ENCODE assay signal across 8 cellular contexts in genomic region chr13:100675660-100676129, GRCh38. TPM values are rescaled to one million over a fixed set of nuclear protein-coding genes. Genes with fewer than 3 reads are reported as not detected.
DNase-seq lines count a peak whose midpoint lies in the region; ATAC-seq and TF ChIP-seq lines count a peak whose summit lies in the region.

No MANE protein-coding gene starts in this region.

- no peaks in the 10 kb centered on the region for H3K9me3 Mint-ChIP-seq in CD4-positive, alpha-beta T cell
- no peaks in the 10 kb centered on the region for H3K9me3 Mint-ChIP-seq in effector memory CD8-positive, alpha-beta T cell

- no peak for TF ChIP-seq EP300 in ovary (IDR thresholded peaks at IDR 0.05)

- ATAC-seq in CD4-positive, alpha-beta T cell (ENCODE audit: poor library complexity), result no peak
- no peak for ATAC-seq in effector memory CD8-positive, alpha-beta T cell (replicated peaks)
- ATAC-seq in HG03439 (IDR thresholded peaks at IDR 0.05; ENCODE audit: unreplicated experiment), result no peak

- TSS peak; percentile 71 for BruUV-seq in PC-9 (replicated peaks; lab: Mats Ljungman, UMichigan)

- H2AFZ ChIP-seq in PC-9, result peak overlapping the region; percentile 100

- POLR2A ChIA-PET in CD4-positive, alpha-beta T cell (lab: Charles Lee), result no interaction called here
- POLR2A ChIA-PET in PC-9 (lab: Charles Lee; ENCODE audit: unreplicated experiment), result no interaction called here

- peak overlapping the region; percentile 75 for H3K4me2 ChIP-seq in PC-9

- peaks cover 21% of the 10 kb centered on the region for H3K79me2 ChIP-seq in PC-9 (ENCODE audit: low read depth)

- peaks cover 9% of the 10 kb centered on the region; the same call in 1 of the 2 replicates for H4K20me1 ChIP-seq in PC-9 (ENCODE audit: insufficient read depth)

- intact Hi-C loops in CD4-positive, alpha-beta T cell (cut with DNase I, micrococcal nuclease), result loop anchor here (2.0 to 10.0 kb wide), 5 partner anchors 87 to 1917 kb away; partner anchors contain the start of genes GGACT (in 1 of the 2) and TM9SF2 (in 1 of the 2)
- intact Hi-C loops in PC-9 (cut with micrococcal nuclease; ENCODE audit: unreplicated experiment), result no loop called here
- intact Hi-C loops in ovary (cut with DNase I), result no loop called here

- H3K36me3 ChIP-seq in PC-9 (ENCODE audit: low read depth), result no peaks in the 10 kb centered on the region
- no peaks in the 10 kb centered on the region for H3K36me3 ChIP-seq in ovary

- H3K4me3 Mint-ChIP-seq in CD4-positive, alpha-beta T cell, result peak overlapping the region; percentile 96
- H3K4me3 Mint-ChIP-seq in effector memory CD8-positive, alpha-beta T cell, result peak overlapping the region; percentile 93 to 97

- H3K4me1 Mint-ChIP-seq in CD4-positive, alpha-beta T cell (ENCODE audit: low read depth), result peaks cover 36% of the 10 kb centered on the region
- peaks cover 23 to 26% of the 10 kb centered on the region in 2 donors for H3K4me1 Mint-ChIP-seq in effector memory CD8-positive, alpha-beta T cell (ENCODE audit: low read depth in 2 of 2)

- no peak for TF ChIP-seq CTCF in CD4-positive, alpha-beta T cell (IDR thresholded peaks at IDR 0.05)
- no peak for TF ChIP-seq CTCF in PC-9 (conservative IDR thresholded peaks at IDR 0.05)
- no peak for TF ChIP-seq CTCF in ovary (IDR thresholded peaks at IDR 0.05)

- no peaks in the 10 kb centered on the region for H3K27me3 Mint-ChIP-seq in CD4-positive, alpha-beta T cell
- H3K27me3 Mint-ChIP-seq in effector memory CD8-positive, alpha-beta T cell, result no peaks in the 10 kb centered on the region

- no peak for TF ChIP-seq POLR2A in ovary (IDR thresholded peaks at IDR 0.05)

- H3F3A ChIP-seq in PC-9 (ENCODE audit: insufficient read depth, low read depth), result peaks cover 7% of the 10 kb centered on the region; the same call in 1 of the 2 replicates

- no peaks in the 10 kb centered on the region for H3K9me2 ChIP-seq in PC-9 (ENCODE audit: insufficient read depth)

- H3K27me3 ChIP-seq in CD4-positive, alpha-beta T cell (ENCODE audit: control insufficient read depth, insufficient read depth, low read length), result no peaks in the 10 kb centered on the region
- H3K27me3 ChIP-seq in PC-9 (ENCODE audit: insufficient read depth, low read depth) (peaks cover 7% of the 10 kb centered on the region; the same call in 1 of the 2 replicates), ovary (no peaks in the 10 kb centered on the region)

- H3K4me3 ChIP-seq in PC-9 (peak overlapping the region; percentile 67), ovary (peak overlapping the region; percentile 68)

- no peak overlapping the region for H3K27ac ChIP-seq in CD4-positive, alpha-beta T cell (ENCODE audit: low read depth, low read length)
- H3K27ac ChIP-seq in PC-9 (no peak overlapping the region), ovary (peak overlapping the region in 1 of 2 donors; percentile 93)

- no peaks in the 10 kb centered on the region for H3K9me3 ChIP-seq in CD4-positive, alpha-beta T cell (ENCODE audit: control insufficient read depth, low read length)
- H3K9me3 ChIP-seq in PC-9 (ENCODE audit: insufficient read depth, low read depth) (no peaks in the 10 kb centered on the region), ovary (no peaks in the 10 kb centered on the region)

- H3K36me3 Mint-ChIP-seq in CD4-positive, alpha-beta T cell (ENCODE audit: low read depth), result peaks cover 15% of the 10 kb centered on the region
- H3K36me3 Mint-ChIP-seq in effector memory CD8-positive, alpha-beta T cell (ENCODE audit: insufficient read depth), result peaks cover 7% of the 10 kb centered on the region

- peak overlapping the region; percentile 82 for H3K27ac Mint-ChIP-seq in CD4-positive, alpha-beta T cell
- H3K27ac Mint-ChIP-seq in effector memory CD8-positive, alpha-beta T cell, result peak overlapping the region; percentile 88 to 95

- 8 to 15% (median 12%) methylated on average over 15 of the region's 15 CpGs for WGBS in ovary, 3 donors

- no peak for DNase-seq in CD4-positive, alpha-beta T cell
- DNase-seq in PC-9 (no peak), ovary (no peak), RKO (ENCODE audit: low spot score) (no peak), CD1c-positive myeloid dendritic cell (ENCODE audit: extremely low spot score) (no peak), putamen (ENCODE audit: low spot score) (no peak)
- peak in 1 of 3 experiments; percentile 27 for DNase-seq in effector memory CD8-positive, alpha-beta T cell

- H3K4me1 ChIP-seq in PC-9 (replicated peaks; ENCODE audit: insufficient read depth), result peaks cover 8% of the 10 kb centered on the region
- peaks cover 3% of the 10 kb centered on the region for H3K4me1 ChIP-seq in ovary (ENCODE audit: insufficient read depth)

- CTCF ChIA-PET in CD4-positive, alpha-beta T cell (lab: Charles Lee), result interaction anchor here (0.7 kb wide), 1 partner anchor 1602 kb away, joined by 3 read pairs; no protein-coding TSS in a partner anchor
- CTCF ChIA-PET in PC-9 (lab: Charles Lee), result no interaction called here

RNA-seq across cellular contexts. Expression of gene TMTC4, which starts 1.1 kb away (rescaled TPM):
- 1 to 10 TPM; 8.0 to 9.3 TPM for total RNA-seq in CD4-positive, alpha-beta T cell
- total RNA-seq in PC-9 (2021), result 16.2 and 22.9 TPM in 2 replicates
- total RNA-seq in ovary, result 10 to 100 TPM in 6 of 7 donors, 1 to 10 TPM in 1; 8.7 to 22.4 (median 14.7) TPM
- polyA plus RNA-seq in ovary, result 1 to 10 TPM; 5.9 to 9.9 TPM

Comparison
In these comparisons a context has a peak if more than half of its experiments do, and no peak if none do; other contexts are left out.
1. intact Hi-C loops: an anchor here in CD4-positive, alpha-beta T cell (2.0 to 10.0 kb wide); none called in PC-9 and ovary.